ENCODE assay signal across 1 cellular context in genomic region chrX:47523297-47523696, GRCh38.
A peak's percentile ranks its signal among the peaks of the same experiment; 100 is the strongest.
TF ChIP-seq lines count a peak whose summit lies in the region.

No MANE protein-coding gene starts in this region.

TF ChIP-seq in HEK293, 187 proteins besides CTCF, POLR2A, EP300 and RAD21 (continued from another document and continues in another):
- no peak for TF ChIP-seq TSHZ1 (tag by site-specific recombination; IDR thresholded peaks at IDR 0.05; ENCODE audit: borderline replicate concordance)
- peak; percentile 40; the same call in 1 of the 2 replicates for TF ChIP-seq SP7 (tag by site-specific recombination; IDR thresholded peaks at IDR 0.05)
- TF ChIP-seq ZNF394 (tag by site-specific recombination; IDR thresholded peaks at IDR 0.05; ENCODE audit: borderline replicate concordance): no peak
- TF ChIP-seq ZNF10 (tag by site-specific recombination; IDR thresholded peaks at IDR 0.05): peak; percentile 59
- peak; percentile 51 for TF ChIP-seq ZNF366 (tag by site-specific recombination; conservative IDR thresholded peaks at IDR 0.05)
- TF ChIP-seq SP3 (tag by site-specific recombination; IDR thresholded peaks at IDR 0.05): peak; percentile 48
- no peak for TF ChIP-seq ZNF302 (tag by site-specific recombination; IDR thresholded peaks at IDR 0.05; ENCODE audit: low read depth)
- no peak for TF ChIP-seq REPIN1 (tag by site-specific recombination; IDR thresholded peaks at IDR 0.05; ENCODE audit: low read depth)
- TF ChIP-seq ZNF362 (tag by site-specific recombination; IDR thresholded peaks at IDR 0.05): no peak
- TF ChIP-seq ZNF248 (tag by site-specific recombination; IDR thresholded peaks at IDR 0.05): no peak
- TF ChIP-seq KLF10 (tag by site-specific recombination; IDR thresholded peaks at IDR 0.05): no peak
- TF ChIP-seq YY1 (tag by site-specific recombination; IDR thresholded peaks at IDR 0.05): no peak
- TF ChIP-seq ZNF121 (tag by site-specific recombination; IDR thresholded peaks at IDR 0.05): no peak
- no peak for TF ChIP-seq ZNF513 (tag by site-specific recombination; IDR thresholded peaks at IDR 0.05)
- no peak for TF ChIP-seq PBX3 (CRISPR knock-in tag; IDR thresholded peaks at IDR 0.05)
- TF ChIP-seq SCRT1 (tag by site-specific recombination; IDR thresholded peaks at IDR 0.05; ENCODE audit: borderline replicate concordance): no peak
- peak; percentile 68; the same call in 1 of the 2 replicates for TF ChIP-seq GLIS1 (tag by site-specific recombination; IDR thresholded peaks at IDR 0.05)
- TF ChIP-seq ZNF146 (tag by site-specific recombination; IDR thresholded peaks at IDR 0.05): no peak
- TF ChIP-seq BCL11B (tag by site-specific recombination; IDR thresholded peaks at IDR 0.05; ENCODE audit: low read depth): no peak
- TF ChIP-seq ZNF350 (tag by site-specific recombination; IDR thresholded peaks at IDR 0.05): no peak
- no peak for TF ChIP-seq ZNF398 (tag by site-specific recombination; IDR thresholded peaks at IDR 0.05)
- TF ChIP-seq OVOL3 (tag by site-specific recombination; IDR thresholded peaks at IDR 0.05): no peak
- no peak for TF ChIP-seq ZNF48 (tag by site-specific recombination; IDR thresholded peaks at IDR 0.05)
- TF ChIP-seq ZNF274 (IDR thresholded peaks at IDR 0.05; ENCODE audit: low read length): no peak
- no peak for TF ChIP-seq ZNF274 (tag by site-specific recombination; IDR thresholded peaks at IDR 0.05; ENCODE audit: borderline replicate concordance)
- no peak for TF ChIP-seq ZNF843 (tag by site-specific recombination; IDR thresholded peaks at IDR 0.05)
- no peak for TF ChIP-seq ZXDB (tag by site-specific recombination; IDR thresholded peaks at IDR 0.05)
- no peak for TF ChIP-seq ZBTB48 (tag by site-specific recombination; IDR thresholded peaks at IDR 0.05)
- TF ChIP-seq ZNF157 (tag by site-specific recombination; IDR thresholded peaks at IDR 0.05): no peak
- TF ChIP-seq GFI1B (tag by site-specific recombination; IDR thresholded peaks at IDR 0.05): no peak
- no peak for TF ChIP-seq GLI4 (tag by site-specific recombination; IDR thresholded peaks at IDR 0.05)
- no peak for TF ChIP-seq ZNF837 (tag by site-specific recombination; IDR thresholded peaks at IDR 0.05)
- peak; percentile 55 for TF ChIP-seq ZBTB26 (tag by site-specific recombination; optimal IDR thresholded peaks at IDR 0.05)
- TF ChIP-seq ZSCAN4 (tag by site-specific recombination; IDR thresholded peaks at IDR 0.05): no peak
- 0 out of 2 replicates have a peak, but pooled peaks have one; percentile 12 for TF ChIP-seq GLIS2 (tag by site-specific recombination; IDR thresholded peaks at IDR 0.05)
- no peak for TF ChIP-seq WT1 (tag by site-specific recombination; IDR thresholded peaks at IDR 0.05)
- TF ChIP-seq TRIM28 (IDR thresholded peaks at IDR 0.05; ENCODE audit: borderline replicate concordance, low read length): no peak
- TF ChIP-seq SETDB1 (IDR thresholded peaks at IDR 0.05; ENCODE audit: insufficient read length, low read length): no peak
- TF ChIP-seq ZNF174 (tag by site-specific recombination; IDR thresholded peaks at IDR 0.05): no peak
- TF ChIP-seq ZNF639 (tag by site-specific recombination; IDR thresholded peaks at IDR 0.05): no peak
- no peak for TF ChIP-seq PRDM10 (tag by site-specific recombination; IDR thresholded peaks at IDR 0.05)
- no peak for TF ChIP-seq ZNF677 (tag by site-specific recombination; IDR thresholded peaks at IDR 0.05)
- no peak for TF ChIP-seq PRDM6 (tag by site-specific recombination; IDR thresholded peaks at IDR 0.05)
